In the genomic region with DNA sequence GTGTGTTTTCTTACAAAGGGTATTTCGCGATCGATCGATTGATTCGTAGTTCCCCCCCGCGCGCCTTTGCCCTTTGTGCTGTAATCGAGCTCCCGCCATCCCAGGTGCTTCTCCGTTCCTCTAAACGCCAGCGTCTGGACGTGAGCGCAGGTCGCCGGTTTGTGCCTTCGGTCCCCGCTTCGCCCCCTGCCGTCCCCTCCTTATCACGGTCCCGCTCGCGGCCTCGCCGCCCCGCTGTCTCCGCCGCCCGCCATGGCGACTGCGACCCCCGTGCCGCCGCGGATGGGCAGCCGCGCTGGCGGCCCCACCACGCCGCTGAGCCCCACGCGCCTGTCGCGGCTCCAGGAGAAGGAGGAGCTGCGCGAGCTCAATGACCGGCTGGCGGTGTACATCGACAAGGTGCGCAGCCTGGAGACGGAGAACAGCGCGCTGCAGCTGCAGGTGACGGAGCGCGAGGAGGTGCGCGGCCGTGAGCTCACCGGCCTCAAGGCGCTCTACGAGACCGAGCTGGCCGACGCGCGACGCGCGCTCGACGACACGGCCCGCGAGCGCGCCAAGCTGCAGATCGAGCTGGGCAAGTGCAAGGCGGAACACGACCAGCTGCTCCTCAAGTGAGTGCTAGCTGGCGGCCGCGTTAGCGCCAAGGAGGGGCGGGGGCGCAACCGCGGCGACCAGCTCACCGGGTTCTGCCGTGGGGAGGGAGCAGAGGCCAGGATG, we compare ENCODE assay signal across 8 cellular contexts. TPM values are rescaled to one million over a fixed set of nuclear protein-coding genes. Genes with fewer than 3 reads are reported as not detected.
DNase-seq lines count a peak whose midpoint lies in the region; TF ChIP-seq lines count a peak whose summit lies in the region.

No MANE protein-coding gene starts in this region.

- DNase-seq in HFF-Myc (ENCODE audit: extremely low read depth, low read depth) = no peak
- DNase-seq in NCI-H460 (ENCODE audit: extremely low read depth, low read depth) = peak; percentile 40
- peak; percentile 45 for DNase-seq in activated T-cell treated with anti-CD3 and anti-CD28 coated beads for 48 hours (ENCODE audit: low read depth)
- no peak for DNase-seq in epithelial cell of proximal tubule (ENCODE audit: low read depth)
- peak; percentile 37 for DNase-seq in stimulated activated CD8-positive, alpha-beta memory T cell treated with anti-CD3 and anti-CD28 coated beads, Interleukin-4, amount 100 ng/mL, for 24 hours (ENCODE audit: low read depth)
- no peak for DNase-seq in SIG-M5 treated with dmso at 0.1 percent for 504 hours (lab: John Stamatoyannopoulos, UW; ENCODE audit: unreplicated experiment)

- H3K4me3 ChIP-seq in GM08714 (ENCODE audit: low read length) (peak overlapping the region; percentile 78), HFF-Myc (replicated peaks; ENCODE audit: low read depth, low read length) (peak overlapping the region; percentile 73), epithelial cell of proximal tubule (ENCODE audit: low read depth, low read length) (peak overlapping the region; percentile 94), mucosa of rectum (ENCODE audit: low read length in 2 of 2) (peak overlapping the region; percentile 86 to 97)

- peaks cover 6 to 14% of the 10 kb centered on the region in 2 donors for H3K4me1 ChIP-seq in mucosa of rectum (ENCODE audit: control insufficient read depth in 2 of 2, insufficient read depth in 2 of 2, low read length in 2 of 2)

- H3K9ac ChIP-seq in mucosa of rectum (ENCODE audit: low read depth in 1 of 2, low read length in 2 of 2) = peak overlapping the region; percentile 76 to 82

- H3K27ac ChIP-seq in mucosa of rectum (ENCODE audit: low read depth in 2 of 2, low read length in 2 of 2) = peak overlapping the region; percentile 92 to 93

- TF ChIP-seq CTCF in HFF-Myc (IDR thresholded peaks at IDR 0.05; ENCODE audit: low read depth, low read length, missing control alignments) (no peak), epithelial cell of proximal tubule (conservative IDR thresholded peaks at IDR 0.05; ENCODE audit: low read depth, low read length) (no peak)

- no peaks in the 10 kb centered on the region for H3K36me3 ChIP-seq in mucosa of rectum (ENCODE audit: control insufficient read depth in 2 of 2, insufficient read depth in 2 of 2, low read length in 2 of 2)

- H3K27me3 ChIP-seq in mucosa of rectum (ENCODE audit: control insufficient read depth in 2 of 2, insufficient read depth in 2 of 2, low read length in 2 of 2) = no peaks in the 10 kb centered on the region

- no peaks in the 10 kb centered on the region for H3K9me3 ChIP-seq in mucosa of rectum (ENCODE audit: control insufficient read depth in 2 of 2, low read length in 2 of 2)

RNA-seq across cellular contexts. Expression of a gene that starts 0.5 kb away (rescaled TPM):
- 60.0 and 67.1 TPM in 2 replicates for total RNA-seq in NCI-H460 (2014; rRNA removed; shearing (Covaris generic))
- 154 and 287 TPM in 2 replicates for polyA plus RNA-seq in NCI-H460 (2014; cell fraction: nucleus; rRNA removed)
- 112 and 163 TPM in 2 replicates for total RNA-seq in epithelial cell of proximal tubule

Comparison
In these comparisons a context has a peak if more than half of its experiments do, and no peak if none do; other contexts are left out.
1. DNase-seq: peak in NCI-H460 (single experiment), activated T-cell treated with anti-CD3 and anti-CD28 coated beads for 48 hours (single experiment) and stimulated activated CD8-positive, alpha-beta memory T cell treated with anti-CD3 and anti-CD28 coated beads, Interleukin-4, amount 100 ng/mL, for 24 hours (single experiment); none in HFF-Myc (single experiment), epithelial cell of proximal tubule (single experiment) and SIG-M5 treated with dmso at 0.1 percent for 504 hours (single experiment).
2. Peak in every context shown above with its lines, with median percentiles within 50 percentile points of each other: H3K4me3 ChIP-seq.